ENCODE assay signal across 8 cellular contexts in genomic region chr10:119131512-119132240, GRCh38. TPM values are rescaled to one million over a fixed set of nuclear protein-coding genes. Genes with fewer than 3 reads are reported as not detected.
DNase-seq lines count a peak whose midpoint lies in the region; ATAC-seq and TF ChIP-seq lines count a peak whose summit lies in the region.

No MANE protein-coding gene starts in this region.

- no peak overlapping the region for H3K4me3 Mint-ChIP-seq in chondrocyte (ENCODE audit: unreplicated experiment)

- H3K27ac Mint-ChIP-seq in chondrocyte (ENCODE audit: unreplicated experiment), result peak overlapping the region; percentile 41

- peaks cover 22% of the 10 kb centered on the region for H3K4me1 Mint-ChIP-seq in chondrocyte (ENCODE audit: low read depth)

- H3K27me3 Mint-ChIP-seq in chondrocyte (ENCODE audit: low read depth), result no peaks in the 10 kb centered on the region

- DNase-seq in NCI-H2196 (lab: John Stamatoyannopoulos, UW; ENCODE audit: unreplicated experiment) (peak; percentile 3), NCI-H2196 treated with DMSO at 0.1 percent for 48 hours (lab: John Stamatoyannopoulos, UW; ENCODE audit: unreplicated experiment) (no peak), SKM-1 (lab: John Stamatoyannopoulos, UW; ENCODE audit: unreplicated experiment) (peak; percentile 87), chondrocyte (ENCODE audit: low spot score) (no peak), myocyte (ENCODE audit: low read depth) (peak; percentile 37)

- H3K9me3 Mint-ChIP-seq in chondrocyte (ENCODE audit: low read depth), result no peaks in the 10 kb centered on the region

- peaks cover 40% of the 10 kb centered on the region for H3K36me3 Mint-ChIP-seq in chondrocyte (ENCODE audit: low read depth)

- peak; percentile 59 for ATAC-seq in HG03108 (IDR thresholded peaks at IDR 0.05; ENCODE audit: unreplicated experiment)
- no peak for ATAC-seq in GM21737 (IDR thresholded peaks at IDR 0.05; ENCODE audit: unreplicated experiment)
- ATAC-seq in HG03280 (IDR thresholded peaks at IDR 0.05; ENCODE audit: unreplicated experiment), result no peak

- no peak for TF ChIP-seq CTCF in chondrocyte (IDR thresholded peaks at IDR 0.05)

RNA-seq across cellular contexts. Expression of gene DENND10, which starts 27.8 kb away (rescaled TPM):
- total RNA-seq in chondrocyte (32.4 to 43.0 TPM (median 40.1 TPM) in 3 replicates), myocyte (48.8 and 57.9 TPM in 2 replicates)
- polyA plus RNA-seq in myocyte (2012), result 40.3 TPM

RNA-seq across cellular contexts. Expression of gene SFXN4, which starts 33.8 kb away (rescaled TPM):
- total RNA-seq in chondrocyte (12.8 to 13.9 TPM (median 13.9 TPM) in 3 replicates), myocyte (18.2 and 33.2 TPM in 2 replicates)
- 13.7 TPM for polyA plus RNA-seq in myocyte (2012)

RNA-seq across cellular contexts. Expression of gene PRDX3, which starts 46.9 kb away (rescaled TPM):
- 78.6 to 85.0 TPM (median 79.2 TPM) in 3 replicates for total RNA-seq in chondrocyte
- 204 and 246 TPM in 2 replicates for total RNA-seq in myocyte
- polyA plus RNA-seq in myocyte (2012), result 121 TPM

RNA-seq across cellular contexts. Expression of gene EIF3A, which starts 51.1 kb away (rescaled TPM):
- total RNA-seq in chondrocyte, result 121 to 136 TPM (median 134 TPM) in 3 replicates
- total RNA-seq in myocyte, result 147 and 169 TPM in 2 replicates
- 76.5 TPM for polyA plus RNA-seq in myocyte (2012)

Comparison
In these comparisons a context has a peak if more than half of its experiments do, and no peak if none do; other contexts are left out.
1. DNase-seq: peak in NCI-H2196 (single experiment), SKM-1 (single experiment) and myocyte (single experiment); none in NCI-H2196 treated with DMSO at 0.1 percent for 48 hours (single experiment) and chondrocyte (single experiment).